In genomic region chr13:65292488-65292901, GRCh38 we compare ENCODE assay signal across 15 cellular contexts.
A peak's percentile ranks its signal among the peaks of the same experiment; 100 is the strongest.
DNase-seq lines count a peak whose midpoint lies in the region; ATAC-seq and TF ChIP-seq lines count a peak whose summit lies in the region.
"Had no signal": no experiment of that assay in that cellular context is flagged by ENCODE, and none has a peak within 500 bp of the region (broad histone marks: within the 10 kb centered on the region; RNA-seq: fewer than 3 reads in every experiment).

No MANE protein-coding gene starts in this region.

- no peaks in the 10 kb centered on the region for H4K20me1 ChIP-seq in Karpas-422 (ENCODE audit: insufficient read depth, low read depth, low read length)

- H3K27me3 ChIP-seq in BE2C (no peaks in the 10 kb centered on the region), Karpas-422 (ENCODE audit: low read length) (no peaks in the 10 kb centered on the region)
- H3K27me3 ChIP-seq: tibial nerve had no signal

- no peak overlapping the region for H3K4me2 ChIP-seq in Karpas-422 (ENCODE audit: low read depth, low read length, poor library complexity, severe bottlenecking)

- no peaks in the 10 kb centered on the region for H3K27me3 Mint-ChIP-seq in CD14-positive monocyte (ENCODE audit: low read depth in 3 of 3)
- H3K27me3 Mint-ChIP-seq: activated CD8-positive, alpha-beta memory T cell treated with anti-CD3 and anti-CD28 coated beads, Interleukin-2, amount 10 ng/mL, durations not matched to agents 7 days and 5 days had no signal

- H3K79me2 ChIP-seq in Karpas-422 (ENCODE audit: low read length): no peaks in the 10 kb centered on the region

- no peak overlapping the region for H3K4me3 Mint-ChIP-seq in CD14-positive monocyte
- H3K4me3 Mint-ChIP-seq: activated CD8-positive, alpha-beta memory T cell treated with anti-CD3 and anti-CD28 coated beads, Interleukin-2, amount 10 ng/mL, durations not matched to agents 7 days and 5 days; neural crest cell had no signal

- DNase-seq in BE2C (peak; percentile 77), Karpas-422 (no peak), brain pericyte (ENCODE audit: low read depth, low spot score) (peak; percentile 50), left kidney (ENCODE audit: low read depth, low spot score) (peak; percentile 22), NAMALWA (ENCODE audit: low spot score) (no peak), CD14-positive monocyte (ENCODE audit: low spot score) (no peak)
- no peak for DNase-seq in activated CD4-positive, alpha-beta T cell treated with anti-CD3 and anti-CD28 coated beads, Interleukin-2, amount 50 U/mL, for 48 hours
- DNase-seq: activated CD8-positive, alpha-beta memory T cell treated with anti-CD3 and anti-CD28 coated beads, Interleukin-2, amount 10 ng/mL, durations not matched to agents 7 days and 5 days; Calu3; central memory CD4-positive, alpha-beta T cell; NCI-H2171; stimulated activated CD4-positive, alpha-beta T cell treated with anti-CD3 and anti-CD28 coated beads, Interleukin-4, amount 100 ng/mL, for 1 hour had no signal

- H3K27ac Mint-ChIP-seq in CD14-positive monocyte: no peak overlapping the region
- H3K27ac Mint-ChIP-seq: activated CD8-positive, alpha-beta memory T cell treated with anti-CD3 and anti-CD28 coated beads, Interleukin-2, amount 10 ng/mL, durations not matched to agents 7 days and 5 days had no signal

- ATAC-seq in GM19452 (IDR thresholded peaks at IDR 0.05; ENCODE audit: unreplicated experiment): no peak
- ATAC-seq: activated CD8-positive, alpha-beta memory T cell treated with anti-CD3 and anti-CD28 coated beads, Interleukin-2, amount 10 ng/mL, durations not matched to agents 7 days and 5 days had no signal

- intact Hi-C loops in CD14-positive monocyte (cut with micrococcal nuclease): no loop called here

- H3K4me1 ChIP-seq in BE2C (peaks cover 26% of the 10 kb centered on the region), Karpas-422 (ENCODE audit: low read length) (no peaks in the 10 kb centered on the region)
- H3K4me1 ChIP-seq: tibial nerve had no signal

- no peaks in the 10 kb centered on the region for H3K36me3 Mint-ChIP-seq in CD14-positive monocyte
- H3K36me3 Mint-ChIP-seq: activated CD8-positive, alpha-beta memory T cell treated with anti-CD3 and anti-CD28 coated beads, Interleukin-2, amount 10 ng/mL, durations not matched to agents 7 days and 5 days had no signal

- no peaks in the 10 kb centered on the region for H3K9me2 ChIP-seq in Karpas-422 (replicated peaks; ENCODE audit: insufficient read depth, low read length)

- no peak overlapping the region for H3K27ac ChIP-seq in Karpas-422 (ENCODE audit: low read length)
- H3K27ac ChIP-seq: tibial nerve had no signal

- H3K9ac ChIP-seq in Karpas-422 (ENCODE audit: low read length): no peak overlapping the region

- H2AFZ ChIP-seq in Karpas-422 (ENCODE audit: low read length): peak overlapping the region; percentile 82

- no peak overlapping the region for H3K4me3 ChIP-seq in BE2C (ENCODE audit: low read depth, low read length)
- no peak overlapping the region for H3K4me3 ChIP-seq in Karpas-422 (ENCODE audit: low read length)
- H3K4me3 ChIP-seq: tibial nerve had no signal

- H3K4me1 Mint-ChIP-seq in CD14-positive monocyte: no peaks in the 10 kb centered on the region
- H3K4me1 Mint-ChIP-seq: activated CD8-positive, alpha-beta memory T cell treated with anti-CD3 and anti-CD28 coated beads, Interleukin-2, amount 10 ng/mL, durations not matched to agents 7 days and 5 days; neural crest cell had no signal

- H3K9me3 Mint-ChIP-seq in CD14-positive monocyte: peaks cover 0 to 11% (median 0%) of the 10 kb centered on the region in 7 donors
- H3K9me3 Mint-ChIP-seq: neural crest cell had no signal

- no peaks in the 10 kb centered on the region for H3K9me3 ChIP-seq in BE2C
- peaks cover 3% of the 10 kb centered on the region; the same call in 1 of the 2 replicates for H3K9me3 ChIP-seq in Karpas-422 (ENCODE audit: low read length)
- H3K9me3 ChIP-seq: tibial nerve had no signal

- no peaks in the 10 kb centered on the region for H3K36me3 ChIP-seq in BE2C
- H3K36me3 ChIP-seq in Karpas-422 (ENCODE audit: insufficient read depth, low read length): no peaks in the 10 kb centered on the region
- H3K36me3 ChIP-seq: tibial nerve had no signal

- TF ChIP-seq CTCF in BE2C (IDR thresholded peaks at IDR 0.05; ENCODE audit: low read depth, low read length) (peak; percentile 18; the same call in 1 of the 2 replicates), CD14-positive monocyte (IDR thresholded peaks at IDR 0.05) (no peak)

Comparison
In these comparisons a context has a peak if more than half of its experiments do, and no peak if none do; other contexts are left out.
1. DNase-seq: peak in BE2C (single experiment), brain pericyte (single experiment) and left kidney (single experiment); none in Karpas-422 (single experiment), NAMALWA (single experiment), activated CD4-positive, alpha-beta T cell treated with anti-CD3 and anti-CD28 coated beads, Interleukin-2, amount 50 U/mL, for 48 hours (0 of 2) and CD14-positive monocyte (single experiment).